Comparison of ENCODE assay signal across 28 cellular contexts in the genomic region with DNA sequence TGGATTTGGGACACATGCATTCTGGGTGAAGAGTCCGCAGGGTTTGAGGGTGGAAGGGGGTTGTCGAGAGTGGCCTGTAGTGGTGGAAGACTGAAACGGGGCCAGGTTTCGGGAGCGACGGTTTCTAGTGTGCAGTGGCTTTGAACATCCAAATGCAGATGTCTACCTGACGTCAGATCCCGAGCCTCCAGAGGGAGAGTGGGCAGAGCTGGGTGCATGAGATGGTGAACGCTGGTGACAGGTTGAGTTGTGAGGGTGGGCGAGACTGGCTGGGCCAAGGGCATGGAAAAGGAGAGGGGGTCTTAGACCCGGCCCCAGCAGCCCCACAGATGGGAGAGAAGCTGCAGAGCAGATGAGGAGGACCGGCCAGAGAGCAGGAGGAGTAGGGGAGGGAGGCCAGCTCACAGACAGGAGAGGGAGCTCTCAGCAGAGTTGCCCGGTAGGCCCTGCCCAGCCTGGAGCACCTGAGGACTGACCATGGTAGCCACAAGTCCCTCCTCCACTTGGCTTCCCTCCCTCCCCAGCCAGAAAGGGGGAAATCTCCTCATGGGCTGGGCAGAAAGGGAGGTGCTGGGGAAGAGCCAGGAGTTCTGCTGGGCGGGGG. TPM values are rescaled to one million over a fixed set of nuclear protein-coding genes. Genes with fewer than 3 reads are reported as not detected.
"Had no signal": no experiment of that assay in that cellular context is flagged by ENCODE, and none has a peak within 500 bp of the region (broad histone marks: within the 10 kb centered on the region; RNA-seq: fewer than 3 reads in every experiment).

No MANE protein-coding gene starts in this region.

- H3K4me1 Mint-ChIP-seq: activated CD8-positive, alpha-beta memory T cell treated with anti-CD3 and anti-CD28 coated beads, Interleukin-2, amount 10 ng/mL, durations not matched to agents 7 days and 5 days; central memory CD8-positive, alpha-beta T cell; stimulated activated naive B cell treated with anti-CD40 and anti-IgM and Interleukin-4, amounts not matched to agents 10 μg/mL and 1 μg/mL and 100 μg/mL, for 72 hours had no signal

- H3K4me1 ChIP-seq: esophagus squamous epithelium, pancreas, prostate gland, stomach, thyroid gland, upper lobe of left lung had no signal

- FAIRE-seq: bronchial epithelial cell, pancreas had no signal

- H3K9me3 Mint-ChIP-seq: activated naive CD4-positive, alpha-beta T cell treated with anti-CD3 and anti-CD28 coated beads, Interleukin-2, amount 50 U/mL, for 72 hours; activated T-helper 2 cell treated with anti-CD3 and anti-CD28 coated beads, Interferon-gamma antibody, Interleukin-2, Interleukin-4, amounts not matched to agents 10 μg/mL and 5 μg/mL and 100 μg/mL, durations not matched to agents 14 hours and 24 hours and 36 hours; central memory CD8-positive, alpha-beta T cell; dendritic cell treated with granulocyte-macrophage colony-stimulating factor and Interleukin-4, amounts not matched to agents 40 ng/mL and 50 ng/mL, for 4 days; mesothelial cell of epicardium; naive B cell; nephron progenitor cell; stimulated activated naive B cell treated with anti-CD40 and anti-IgM and Interleukin-4, amounts not matched to agents 10 μg/mL and 1 μg/mL and 100 μg/mL, for 72 hours had no signal

- H3K4me3 Mint-ChIP-seq: activated CD8-positive, alpha-beta memory T cell treated with anti-CD3 and anti-CD28 coated beads, Interleukin-2, amount 10 ng/mL, durations not matched to agents 7 days and 5 days; activated CD8-positive, alpha-beta T cell treated with anti-CD3 and anti-CD28 coated beads, Interleukin-2, amount 10 ng/mL, durations not matched to agents 7 days and 5 days; central memory CD8-positive, alpha-beta T cell; dendritic cell treated with granulocyte-macrophage colony-stimulating factor and Interleukin-4, amounts not matched to agents 40 ng/mL and 50 ng/mL, for 4 days; mesothelial cell of epicardium; naive B cell; nephron progenitor cell; stimulated activated naive B cell treated with anti-CD40 and anti-IgM and Interleukin-4, amounts not matched to agents 10 μg/mL and 1 μg/mL and 100 μg/mL, for 72 hours had no signal

- H3K9me3 ChIP-seq: esophagus squamous epithelium, heart right ventricle, pancreas, prostate gland, stomach, thyroid gland, upper lobe of left lung had no signal

- ATAC-seq: activated CD8-positive, alpha-beta memory T cell treated with anti-CD3 and anti-CD28 coated beads, Interleukin-2, amount 10 ng/mL, durations not matched to agents 7 days and 5 days; activated CD8-positive, alpha-beta T cell treated with anti-CD3 and anti-CD28 coated beads, Interleukin-2, amount 10 ng/mL, durations not matched to agents 7 days and 5 days; activated naive CD4-positive, alpha-beta T cell treated with anti-CD3 and anti-CD28 coated beads, Interleukin-2, amount 50 U/mL, for 72 hours; pancreas; stimulated activated naive B cell treated with anti-CD40 and anti-IgM and Interleukin-4, amounts not matched to agents 10 μg/mL and 1 μg/mL and 100 μg/mL, for 72 hours had no signal

- H3K27ac ChIP-seq: epithelial cell of prostate, esophagus squamous epithelium, pancreas, prostate gland, stomach, thyroid gland, upper lobe of left lung had no signal

- DNase-seq: activated CD8-positive, alpha-beta memory T cell treated with anti-CD3 and anti-CD28 coated beads, Interleukin-2, amount 10 ng/mL, durations not matched to agents 7 days and 5 days; activated CD8-positive, alpha-beta T cell treated with anti-CD3 and anti-CD28 coated beads, Interleukin-2, amount 10 ng/mL, durations not matched to agents 7 days and 5 days; activated naive CD4-positive, alpha-beta T cell; activated T-cell treated with anti-CD3 and anti-CD28 coated beads, Interleukin-2, amount 50 U/mL, for 48 hours; esophagus squamous epithelium; foreskin melanocyte; heart right ventricle; naive B cell; nephron progenitor cell; retina; stimulated activated CD4-positive, alpha-beta T cell treated with anti-CD3 and anti-CD28 coated beads, Interleukin-1b, Interleukin-23, amount 100 ng/mL, for 48 hours; stimulated activated naive B cell treated with anti-CD40 and anti-IgM and Interleukin-4, amounts not matched to agents 10 μg/mL and 1 μg/mL and 100 μg/mL, for 72 hours; stomach; T-helper 9 cell; thyroid gland; upper lobe of left lung had no signal

- H3K4me3 ChIP-seq: esophagus squamous epithelium, heart right ventricle, pancreas, prostate gland, smooth muscle cell, stomach, thyroid gland, upper lobe of left lung had no signal

- H3K36me3 ChIP-seq: esophagus squamous epithelium, heart right ventricle, pancreas, prostate gland, stomach, thyroid gland, upper lobe of left lung had no signal

- H3K27me3 ChIP-seq: pancreas, thyroid gland, upper lobe of left lung had no signal

- H3K36me3 Mint-ChIP-seq: activated CD8-positive, alpha-beta memory T cell treated with anti-CD3 and anti-CD28 coated beads, Interleukin-2, amount 10 ng/mL, durations not matched to agents 7 days and 5 days; activated naive CD4-positive, alpha-beta T cell treated with anti-CD3 and anti-CD28 coated beads, Interleukin-2, amount 50 U/mL, for 72 hours; mesothelial cell of epicardium; naive B cell; stimulated activated naive B cell treated with anti-CD40 and anti-IgM and Interleukin-4, amounts not matched to agents 10 μg/mL and 1 μg/mL and 100 μg/mL, for 72 hours had no signal

- H3K4me2 ChIP-seq: smooth muscle cell had no signal

- H3K27ac Mint-ChIP-seq: activated CD8-positive, alpha-beta memory T cell treated with anti-CD3 and anti-CD28 coated beads, Interleukin-2, amount 10 ng/mL, durations not matched to agents 7 days and 5 days; activated CD8-positive, alpha-beta T cell treated with anti-CD3 and anti-CD28 coated beads, Interleukin-2, amount 10 ng/mL, durations not matched to agents 7 days and 5 days; activated naive CD4-positive, alpha-beta T cell treated with anti-CD3 and anti-CD28 coated beads, Interleukin-2, amount 50 U/mL, for 72 hours; activated T-helper 2 cell treated with anti-CD3 and anti-CD28 coated beads, Interferon-gamma antibody, Interleukin-2, Interleukin-4, amounts not matched to agents 10 μg/mL and 5 μg/mL and 100 μg/mL, durations not matched to agents 14 hours and 24 hours and 36 hours; dendritic cell treated with granulocyte-macrophage colony-stimulating factor and Interleukin-4, amounts not matched to agents 40 ng/mL and 50 ng/mL, for 4 days; mesothelial cell of epicardium; naive B cell; stimulated activated naive B cell treated with anti-CD40 and anti-IgM and Interleukin-4, amounts not matched to agents 10 μg/mL and 1 μg/mL and 100 μg/mL, for 72 hours had no signal

RNA-seq across cellular contexts. Expression of a gene that starts 14.2 kb away (rescaled TPM):
- total RNA-seq: activated CD8-positive, alpha-beta memory T cell treated with anti-CD3 and anti-CD28 coated beads, Interleukin-2, amount 10 ng/mL, durations not matched to agents 7 days and 5 days; activated CD8-positive, alpha-beta T cell treated with anti-CD3 and anti-CD28 coated beads, Interleukin-2, amount 10 ng/mL, durations not matched to agents 7 days and 5 days; activated naive CD4-positive, alpha-beta T cell treated with anti-CD3 and anti-CD28 coated beads, Interleukin-2, amount 50 U/mL, for 72 hours; activated T-helper 2 cell treated with anti-CD3 and anti-CD28 coated beads, Interferon-gamma antibody, Interleukin-2, Interleukin-4, amounts not matched to agents 10 μg/mL and 5 μg/mL and 100 μg/mL, durations not matched to agents 14 hours and 24 hours and 36 hours; bronchial epithelial cell; esophagus squamous epithelium; glomerular endothelial cell; pancreas; smooth muscle cell; stomach; T-helper 1 cell treated with Interleukin-12 subunit alpha and Interleukin-12 subunit beta and Interleukin-4 antibody, amounts not matched to agents 30 ng/mL and 1 ng/mL, for 36 hours; thyroid gland; upper lobe of left lung had no signal
- polyA plus RNA-seq: pancreas, smooth muscle cell, stomach had no signal
